Comparison of ENCODE assay signal across 29 cellular contexts in the genomic region with DNA sequence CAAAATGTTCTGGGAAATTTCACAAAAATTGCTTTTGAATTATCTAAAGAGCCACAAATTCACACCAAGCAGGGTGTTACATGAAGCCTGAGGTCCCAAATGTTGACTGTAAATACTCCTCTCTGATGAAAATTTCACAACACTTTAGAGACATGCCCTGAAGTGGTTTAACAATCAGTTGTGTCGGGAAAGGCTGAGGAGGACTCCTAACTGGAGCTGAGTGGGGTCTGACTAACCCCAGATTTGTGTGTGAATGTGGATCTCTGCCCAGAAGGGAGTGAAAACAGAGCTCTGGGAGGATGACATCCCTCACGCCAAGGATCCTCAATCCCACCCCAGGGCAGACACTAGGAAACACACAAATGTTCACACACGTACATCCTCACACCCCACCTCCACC. TPM values are rescaled to one million over a fixed set of nuclear protein-coding genes. Genes with fewer than 3 reads are reported as not detected.
DNase-seq lines count a peak whose midpoint lies in the region; ATAC-seq and TF ChIP-seq lines count a peak whose summit lies in the region.
"Had no signal": no experiment of that assay in that cellular context is flagged by ENCODE, and none has a peak within 500 bp of the region (broad histone marks: within the 10 kb centered on the region; RNA-seq: fewer than 3 reads in every experiment).

No MANE protein-coding gene starts in this region.

- H3F3A ChIP-seq in PC-3 (ENCODE audit: low read length, unreplicated experiment) (no peaks in the 10 kb centered on the region), SK-N-SH (replicated peaks; ENCODE audit: insufficient read depth) (peaks cover 5% of the 10 kb centered on the region)

- no peaks in the 10 kb centered on the region for H3K36me3 ChIP-seq in PC-3 (ENCODE audit: low read depth, low read length)
- H3K36me3 ChIP-seq in neuronal stem cell (replicated peaks in 1 of 2; ENCODE audit: control insufficient read depth in 2 of 2, insufficient read depth in 2 of 2, low read length in 2 of 2): no peaks in the 10 kb centered on the region
- no peaks in the 10 kb centered on the region for H3K36me3 ChIP-seq in vagina
- no peaks in the 10 kb centered on the region for H3K36me3 ChIP-seq in SK-N-SH (replicated peaks in 1 of 2; ENCODE audit: control insufficient read depth in 1 of 2, insufficient read depth in 2 of 2, low read length in 1 of 2)
- H3K36me3 ChIP-seq: BLaER1, gastroesophageal sphincter, left ventricle myocardium inferior, neural progenitor cell, right lobe of liver had no signal

- no TSS peak for BruUV-seq in PC-3 (replicated peaks; lab: Mats Ljungman, UMichigan)

- no peak overlapping the region for H3K4ac ChIP-seq in neuronal stem cell (ENCODE audit: low read length)

- CTCF ChIA-PET in PC-3 (lab: Charles Lee) (interaction anchor here (0.6 kb wide), 1 partner anchor 88 kb away, joined by 3 read pairs; no protein-coding TSS in a partner anchor), SK-N-SH (lab: Yijun Ruan, JAX) (interaction anchor here (2.0 kb wide), 1 partner anchor 17 kb away, joined by 11 read pairs; no protein-coding TSS in a partner anchor)

- WGBS in neuronal stem cell (ENCODE audit: extremely low coverage in 2 of 2, insufficient read length in 2 of 2, insufficient replicate concordance in 1 of 2), 2 donors: no CpG with 5 or more reads among the region's 3 CpGs
- WGBS in SK-N-SH (ENCODE audit: low lambda C conversion rate): 70% methylated on average over 3 of the region's 3 CpGs

- H2BK120ac ChIP-seq in neuronal stem cell (ENCODE audit: low read depth, low read length): no peak overlapping the region

- ATAC-seq in PC-3 (no peak; the same call in 1 of the 2 replicates), HG03460 (IDR thresholded peaks at IDR 0.05; ENCODE audit: unreplicated experiment) (no peak)
- no peak for ATAC-seq in activated T-cell treated with anti-CD3 and anti-CD28 coated beads, Interleukin-2, amount 50 U/mL, for 4 hours
- ATAC-seq: activated naive CD8-positive, alpha-beta T cell treated with anti-CD3 and anti-CD28 coated beads, Interleukin-2, amount 50 U/mL, for 24 hours; gastroesophageal sphincter; right lobe of liver; stimulated activated naive CD8-positive, alpha-beta T cell treated with anti-CD3 and anti-CD28 coated beads, Interleukin-15, Interleukin-2, amounts not matched to agents 100 U/mL and 50 U/mL, for 24 hours had no signal

- H3K4me1 ChIP-seq in PC-3 (ENCODE audit: insufficient read depth, low read length): peaks cover 9% of the 10 kb centered on the region; the same call in 1 of the 2 replicates
- no peaks in the 10 kb centered on the region for H3K4me1 ChIP-seq in neuronal stem cell (ENCODE audit: control insufficient read depth in 2 of 2, insufficient read depth in 1 of 2, low read depth in 1 of 2, low read length in 2 of 2)
- H3K4me1 ChIP-seq in vagina: no peaks in the 10 kb centered on the region
- no peaks in the 10 kb centered on the region; a peak in 1 of 4 replicates for H3K4me1 ChIP-seq in SK-N-SH (ENCODE audit: control insufficient read depth in 1 of 2, insufficient read depth in 2 of 2, low read depth in 1 of 2, low read length in 1 of 2)
- H3K4me1 ChIP-seq: BLaER1, gastroesophageal sphincter, left ventricle myocardium inferior, neural progenitor cell, right lobe of liver had no signal

- POLR2A ChIA-PET in PC-3 (lab: Charles Lee; ENCODE audit: unreplicated experiment) (no interaction called here), SK-N-SH (lab: Yijun Ruan, JAX) (no interaction called here)

- no peak overlapping the region for H4K91ac ChIP-seq in neuronal stem cell (ENCODE audit: low read depth, low read length, poor library complexity)

- no peaks in the 10 kb centered on the region for H3K36me3 Mint-ChIP-seq in activated T-cell treated with anti-CD3 and anti-CD28 coated beads, Interleukin-2, amount 50 U/mL, for 4 hours (ENCODE audit: insufficient read depth)
- H3K36me3 Mint-ChIP-seq: neural progenitor cell had no signal

- no peak for TF ChIP-seq CTCF in AG10803 (conservative IDR thresholded peaks at IDR 0.05; ENCODE audit: low read length)
- TF ChIP-seq CTCF in PC-3 (conservative IDR thresholded peaks at IDR 0.05; ENCODE audit: low read depth, low read length): no peak
- no peak for TF ChIP-seq CTCF in epithelial cell of esophagus (IDR thresholded peaks at IDR 0.05; ENCODE audit: insufficient read depth, low read depth, low read length, missing control alignments)
- no peak for TF ChIP-seq CTCF in vagina (IDR thresholded peaks at IDR 0.05)
- TF ChIP-seq CTCF in SK-N-SH (IDR thresholded peaks at IDR 0.05): no peak

- H3K27ac ChIP-seq in PC-3 (ENCODE audit: low read length) (no peak overlapping the region), neuronal stem cell (replicated peaks; ENCODE audit: low read length) (no peak overlapping the region), vagina (no peak overlapping the region), SK-N-SH (ENCODE audit: low read depth in 2 of 2, low read length in 1 of 2) (no peak overlapping the region)
- H3K27ac ChIP-seq: BLaER1, epithelial cell of prostate, gastroesophageal sphincter, KMS-11, left ventricle myocardium inferior, neural progenitor cell, right lobe of liver had no signal

- H3K79me1 ChIP-seq in neuronal stem cell (ENCODE audit: low read depth, low read length): no peaks in the 10 kb centered on the region

- H3K27me3 ChIP-seq in PC-3 (ENCODE audit: low read length) (no peaks in the 10 kb centered on the region), neuronal stem cell (ENCODE audit: control insufficient read depth in 3 of 3, insufficient read depth in 3 of 3, low read depth in 1 of 3, low read length in 3 of 3) (no peaks in the 10 kb centered on the region), vagina (no peaks in the 10 kb centered on the region), SK-N-SH (ENCODE audit: insufficient read depth) (no peaks in the 10 kb centered on the region)
- H3K27me3 ChIP-seq: BLaER1, gastroesophageal sphincter, neural progenitor cell, right lobe of liver had no signal

- H2AK5ac ChIP-seq in neuronal stem cell (ENCODE audit: low read depth, low read length): no peak overlapping the region

- no peak for TF ChIP-seq RAD21 in SK-N-SH (IDR thresholded peaks at IDR 0.05; ENCODE audit: low read length)

- no peak overlapping the region for H3K9ac ChIP-seq in PC-3 (ENCODE audit: low read length)
- peak overlapping the region; percentile 9 for H3K9ac ChIP-seq in neuronal stem cell (ENCODE audit: low read depth, low read length, poor library complexity)
- H3K9ac ChIP-seq in SK-N-SH: no peak overlapping the region
- H3K9ac ChIP-seq: BLaER1, KMS-11, neural progenitor cell had no signal

- H3K79me2 ChIP-seq in PC-3 (ENCODE audit: low read length) (no peaks in the 10 kb centered on the region), SK-N-SH (ENCODE audit: insufficient read depth) (no peaks in the 10 kb centered on the region)

- H3K9me3 Mint-ChIP-seq in activated T-cell treated with anti-CD3 and anti-CD28 coated beads, Interleukin-2, amount 50 U/mL, for 4 hours: peaks cover 10% of the 10 kb centered on the region
- H3K9me3 Mint-ChIP-seq: activated CD4-positive, alpha-beta T cell treated with anti-CD3 and anti-CD28 coated beads, Interleukin-2, amount 10 ng/mL, durations not matched to agents 7 days and 5 days had no signal

- TF ChIP-seq POLR2A in vagina (IDR thresholded peaks at IDR 0.05): no peak

- DNase-seq in AG10803 (ENCODE audit: low read depth) (peak; percentile 67), PC-3 (peak; percentile 5), epithelial cell of esophagus (ENCODE audit: low read depth) (peak; percentile 26), neuronal stem cell (ENCODE audit: low spot score) (no peak), vagina (ENCODE audit: extremely low spot score in 2 of 2) (no peak), SK-N-SH (no peak)
- DNase-seq in activated T-cell treated with anti-CD3 and anti-CD28 coated beads, Interleukin-2, amount 50 U/mL, for 4 hours: no peak
- DNase-seq: activated CD4-positive, alpha-beta T cell treated with anti-CD3 and anti-CD28 coated beads, Interleukin-2, amount 10 ng/mL, durations not matched to agents 7 days and 5 days; activated naive CD8-positive, alpha-beta T cell treated with anti-CD3 and anti-CD28 coated beads, Interleukin-2, amount 50 U/mL, for 24 hours; activated T-cell treated with anti-CD3 and anti-CD28 coated beads, Interleukin-2, amount 50 U/mL, for 24 hours; effector CD4-positive, alpha-beta T cell; hippocampal formation; left ventricle myocardium inferior; NCI-H1436 treated with DMSO at 0.1 percent for 48 hours; NCI-H510A; NK-92 treated with Interleukin-12 subunit alpha and Interleukin-12 subunit beta, amount 100 ng/mL, for 24 hours; right lobe of liver; SHP77 treated with DMSO at 0.1 percent for 48 hours; stimulated activated naive CD8-positive, alpha-beta T cell treated with anti-CD3 and anti-CD28 coated beads, Interleukin-15, Interleukin-2, amounts not matched to agents 100 U/mL and 50 U/mL, for 24 hours; T1000 had no signal

- H3K4me2 ChIP-seq in PC-3 (ENCODE audit: low read length): no peak overlapping the region
- no peak overlapping the region for H3K4me2 ChIP-seq in neuronal stem cell (ENCODE audit: insufficient read depth, low read length, poor library complexity, severe bottlenecking)
- no peak overlapping the region for H3K4me2 ChIP-seq in SK-N-SH
- H3K4me2 ChIP-seq: A549, BLaER1, KMS-11, neural progenitor cell had no signal

- no peak overlapping the region for H3K4me3 Mint-ChIP-seq in activated T-cell treated with anti-CD3 and anti-CD28 coated beads, Interleukin-2, amount 50 U/mL, for 4 hours
- H3K4me3 Mint-ChIP-seq: activated CD4-positive, alpha-beta T cell treated with anti-CD3 and anti-CD28 coated beads, Interleukin-2, amount 10 ng/mL, durations not matched to agents 7 days and 5 days; activated naive CD8-positive, alpha-beta T cell treated with anti-CD3 and anti-CD28 coated beads, Interleukin-2, amount 50 U/mL, for 24 hours; activated T-cell treated with anti-CD3 and anti-CD28 coated beads, Interleukin-2, amount 50 U/mL, for 24 hours; neural progenitor cell; WTC11 had no signal

- H3K23ac ChIP-seq in neuronal stem cell (ENCODE audit: low read depth, low read length, poor library complexity): peak overlapping the region; percentile 16

- H2BK12ac ChIP-seq in neuronal stem cell (ENCODE audit: low read length): no peak overlapping the region

- H3K4me3 ChIP-seq in AG10803 (ENCODE audit: low read length) (no peak overlapping the region), PC-3 (ENCODE audit: low read length) (no peak overlapping the region), epithelial cell of esophagus (ENCODE audit: low read length) (no peak overlapping the region), neuronal stem cell (ENCODE audit: low read length in 2 of 2) (no peak overlapping the region), vagina (no peak overlapping the region), SK-N-SH (ENCODE audit: low read depth in 2 of 2, low read length in 1 of 2) (no peak overlapping the region)
- H3K4me3 ChIP-seq: A549, BLaER1, gastroesophageal sphincter, left ventricle myocardium inferior, neural progenitor cell, right lobe of liver had no signal

- no peaks in the 10 kb centered on the region for H4K20me1 ChIP-seq in PC-3 (ENCODE audit: low read length)
- H4K20me1 ChIP-seq in SK-N-SH (ENCODE audit: insufficient read depth): no peaks in the 10 kb centered on the region
- H4K20me1 ChIP-seq: BLaER1 had no signal

- intact Hi-C loops in PC-3 (cut with micrococcal nuclease) (no loop called here), vagina (cut with DNase I) (no loop called here)

- no peak overlapping the region for H4K8ac ChIP-seq in neuronal stem cell (ENCODE audit: low read depth, low read length)

- H3K14ac ChIP-seq in neuronal stem cell (ENCODE audit: low read length): no peak overlapping the region

- H2BK5ac ChIP-seq in neuronal stem cell (ENCODE audit: low read length): no peak overlapping the region

- H3K9me2 ChIP-seq in PC-3 (replicated peaks; ENCODE audit: low read length): no peaks in the 10 kb centered on the region
- H3K9me2 ChIP-seq in SK-N-SH: no peaks in the 10 kb centered on the region

- no peak overlapping the region for H3K18ac ChIP-seq in neuronal stem cell (ENCODE audit: low read length)

- H3K9me3 ChIP-seq in PC-3 (ENCODE audit: low read length): no peaks in the 10 kb centered on the region
- H3K9me3 ChIP-seq in neuronal stem cell (replicated peaks in 1 of 2; ENCODE audit: control insufficient read depth in 2 of 2, insufficient read depth in 1 of 2, low read depth in 1 of 2, low read length in 2 of 2): no peaks in the 10 kb centered on the region
- no peaks in the 10 kb centered on the region for H3K9me3 ChIP-seq in vagina
- H3K9me3 ChIP-seq in SK-N-SH: no peaks in the 10 kb centered on the region

- no peaks in the 10 kb centered on the region for H3K4me1 Mint-ChIP-seq in activated T-cell treated with anti-CD3 and anti-CD28 coated beads, Interleukin-2, amount 50 U/mL, for 4 hours (ENCODE audit: low read depth)
- H3K4me1 Mint-ChIP-seq: activated CD4-positive, alpha-beta T cell treated with anti-CD3 and anti-CD28 coated beads, Interleukin-2, amount 10 ng/mL, durations not matched to agents 7 days and 5 days; activated naive CD8-positive, alpha-beta T cell treated with anti-CD3 and anti-CD28 coated beads, Interleukin-2, amount 50 U/mL, for 24 hours; neural progenitor cell had no signal

- H2AFZ ChIP-seq in PC-3 (ENCODE audit: low read length): no peak overlapping the region
- no peak overlapping the region for H2AFZ ChIP-seq in neuronal stem cell (ENCODE audit: low read length)
- H2AFZ ChIP-seq in SK-N-SH (ENCODE audit: low read depth): no peak overlapping the region
- H2AFZ ChIP-seq: neural progenitor cell had no signal

- no peak for TF ChIP-seq EP300 in SK-N-SH (IDR thresholded peaks at IDR 0.05; ENCODE audit: borderline replicate concordance in 1 of 2, low read depth in 1 of 2, low read length in 1 of 2)

- no peak overlapping the region for H2BK15ac ChIP-seq in neuronal stem cell (ENCODE audit: low read length)

- H3K27me3 Mint-ChIP-seq in activated T-cell treated with anti-CD3 and anti-CD28 coated beads, Interleukin-2, amount 50 U/mL, for 4 hours (ENCODE audit: low read depth): peaks cover 6% of the 10 kb centered on the region
- H3K27me3 Mint-ChIP-seq: activated naive CD8-positive, alpha-beta T cell treated with anti-CD3 and anti-CD28 coated beads, Interleukin-2, amount 50 U/mL, for 24 hours; activated T-cell treated with anti-CD3 and anti-CD28 coated beads, Interleukin-2, amount 50 U/mL, for 24 hours had no signal

RNA-seq across cellular contexts. Expression of gene GRXCR2, which starts 31.0 kb away (rescaled TPM):
- total RNA-seq in PC-3 (2014; rRNA removed): not detected in 2 replicates
- polyA plus RNA-seq in neuronal stem cell (2013, experiment 1 of 2): not detected
- polyA plus RNA-seq in neuronal stem cell (2013, experiment 2 of 2): not detected
- total RNA-seq in vagina: not detected
- not detected in 2 replicates for polyA plus RNA-seq in SK-N-SH (2012; rRNA removed)
- not detected in 2 replicates for polyA plus RNA-seq in SK-N-SH (2012; cell fraction: cytosol; rRNA removed)
- polyA plus RNA-seq in SK-N-SH (2012; cell fraction: nucleus; rRNA removed): not detected in 2 replicates
- total RNA-seq in activated T-cell treated with anti-CD3 and anti-CD28 coated beads, Interleukin-2, amount 50 U/mL, for 4 hours: not detected
- total RNA-seq: activated CD4-positive, alpha-beta T cell treated with anti-CD3 and anti-CD28 coated beads, Interleukin-2, amount 10 ng/mL, durations not matched to agents 7 days and 5 days; gastroesophageal sphincter; posterior vena cava; right lobe of liver; WTC11 had no signal

RNA-seq across cellular contexts. Expression of gene SH3RF2, which starts 32.5 kb away (rescaled TPM):
- total RNA-seq in PC-3 (2014; rRNA removed) (5.9 and 6.2 TPM in 2 replicates), vagina (48.4 TPM)
- polyA plus RNA-seq in neuronal stem cell (2013, experiment 1 of 2): 1.1 TPM
- polyA plus RNA-seq in neuronal stem cell (2013, experiment 2 of 2): 0.90 TPM
- 0.87 and 0.93 TPM in 2 replicates for polyA plus RNA-seq in SK-N-SH (2012; rRNA removed)
- polyA plus RNA-seq in SK-N-SH (2012; cell fraction: cytosol; rRNA removed): 0.36 and 0.47 TPM in 2 replicates
- 1.8 and 2.0 TPM in 2 replicates for polyA plus RNA-seq in SK-N-SH (2012; cell fraction: nucleus; rRNA removed)
- under 1 TPM; 0.11 to 0.42 (median 0.33) TPM for total RNA-seq in activated T-cell treated with anti-CD3 and anti-CD28 coated beads, Interleukin-2, amount 50 U/mL, for 4 hours

Comparison
In these comparisons a context has a peak if more than half of its experiments do, and no peak if none do; other contexts are left out.
1. DNase-seq: peak in AG10803 (single experiment), PC-3 (single experiment) and epithelial cell of esophagus (single experiment); none in neuronal stem cell (single experiment), vagina (0 of 2), SK-N-SH (single experiment) and activated T-cell treated with anti-CD3 and anti-CD28 coated beads, Interleukin-2, amount 50 U/mL, for 4 hours (single experiment).